In the genomic region with DNA sequence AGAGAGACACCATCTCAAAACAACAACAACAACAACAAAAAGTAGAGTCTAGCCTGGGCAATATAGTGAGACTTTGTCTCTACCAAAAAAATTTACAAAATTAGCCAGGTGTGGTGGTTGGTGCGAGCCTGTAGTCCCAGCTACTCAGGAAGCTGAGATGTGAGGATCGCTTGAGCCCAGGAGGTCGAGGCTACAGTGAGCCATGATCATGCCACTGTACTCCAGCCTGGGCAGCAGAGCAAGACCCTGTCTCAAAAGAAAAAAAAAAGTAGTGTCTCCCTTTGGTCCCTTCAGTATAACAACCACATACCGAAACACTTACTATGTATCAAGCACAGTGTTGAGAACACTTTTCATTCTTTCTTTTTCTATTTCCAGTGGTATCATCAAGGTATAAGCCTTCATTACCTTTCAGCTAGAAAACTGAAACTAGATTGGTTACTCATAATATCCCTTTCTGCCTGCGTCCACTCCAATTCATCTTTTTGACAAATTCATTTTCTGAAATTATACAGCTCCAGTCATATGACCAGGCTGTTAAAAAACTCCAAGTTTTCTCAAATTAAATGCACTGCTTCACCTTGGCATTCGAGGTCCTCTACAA, we compare ENCODE assay signal across 12 cellular contexts.
DNase-seq lines count a peak whose midpoint lies in the region; ATAC-seq lines count a peak whose summit lies in the region.
"Had no signal": no experiment of that assay in that cellular context is flagged by ENCODE, and none has a peak within 500 bp of the region (broad histone marks: within the 10 kb centered on the region; RNA-seq: fewer than 3 reads in every experiment).

No MANE protein-coding gene starts in this region.

- peaks cover 24% of the 10 kb centered on the region for H3K36me3 Mint-ChIP-seq in activated naive CD8-positive, alpha-beta T cell treated with anti-CD3 and anti-CD28 coated beads, Interleukin-2, amount 50 U/mL, for 24 hours (ENCODE audit: low read depth)

- H3K27ac Mint-ChIP-seq in activated naive CD8-positive, alpha-beta T cell treated with anti-CD3 and anti-CD28 coated beads, Interleukin-2, amount 50 U/mL, for 24 hours: peak overlapping the region; percentile 73

- ATAC-seq in GM18867 (IDR thresholded peaks at IDR 0.05; ENCODE audit: unreplicated experiment): peak; percentile 97
- ATAC-seq in GM21423 (IDR thresholded peaks at IDR 0.05; ENCODE audit: unreplicated experiment): peak; percentile 94
- ATAC-seq in HG03066 (IDR thresholded peaks at IDR 0.05; ENCODE audit: low read depth, unreplicated experiment): peak; percentile 97
- peak; percentile 84 for ATAC-seq in activated naive CD8-positive, alpha-beta T cell treated with anti-CD3 and anti-CD28 coated beads, Interleukin-2, amount 50 U/mL, for 24 hours
- no peak for ATAC-seq in GM19328 (IDR thresholded peaks at IDR 0.05; ENCODE audit: unreplicated experiment)

- no peak for DNase-seq in activated naive CD8-positive, alpha-beta T cell treated with anti-CD3 and anti-CD28 coated beads, Interleukin-2, amount 50 U/mL, for 24 hours
- DNase-seq in Ammon's horn (ENCODE audit: low spot score) (no peak), amygdala (lab: John Stamatoyannopoulos, UW) (no peak)
- DNase-seq: NCI-H526; SK-N-SH; stimulated activated CD4-positive, alpha-beta T cell treated with anti-CD3 and anti-CD28 coated beads, Interleukin-15, amount 100 ng/mL, for 24 hours; stomach had no signal

- H3K4me3 Mint-ChIP-seq in activated naive CD8-positive, alpha-beta T cell treated with anti-CD3 and anti-CD28 coated beads, Interleukin-2, amount 50 U/mL, for 24 hours: no peak overlapping the region
- H3K4me3 Mint-ChIP-seq: neural crest cell had no signal

- H3K4me1 Mint-ChIP-seq in activated naive CD8-positive, alpha-beta T cell treated with anti-CD3 and anti-CD28 coated beads, Interleukin-2, amount 50 U/mL, for 24 hours: peaks cover 69% of the 10 kb centered on the region
- H3K4me1 Mint-ChIP-seq: neural crest cell had no signal

- no peaks in the 10 kb centered on the region for H3K9me3 Mint-ChIP-seq in activated naive CD8-positive, alpha-beta T cell treated with anti-CD3 and anti-CD28 coated beads, Interleukin-2, amount 50 U/mL, for 24 hours
- H3K9me3 Mint-ChIP-seq: neural crest cell had no signal

- no peaks in the 10 kb centered on the region for H3K27me3 Mint-ChIP-seq in activated naive CD8-positive, alpha-beta T cell treated with anti-CD3 and anti-CD28 coated beads, Interleukin-2, amount 50 U/mL, for 24 hours
